Comparison of ENCODE assay signal across 9 cellular contexts in the genomic region with DNA sequence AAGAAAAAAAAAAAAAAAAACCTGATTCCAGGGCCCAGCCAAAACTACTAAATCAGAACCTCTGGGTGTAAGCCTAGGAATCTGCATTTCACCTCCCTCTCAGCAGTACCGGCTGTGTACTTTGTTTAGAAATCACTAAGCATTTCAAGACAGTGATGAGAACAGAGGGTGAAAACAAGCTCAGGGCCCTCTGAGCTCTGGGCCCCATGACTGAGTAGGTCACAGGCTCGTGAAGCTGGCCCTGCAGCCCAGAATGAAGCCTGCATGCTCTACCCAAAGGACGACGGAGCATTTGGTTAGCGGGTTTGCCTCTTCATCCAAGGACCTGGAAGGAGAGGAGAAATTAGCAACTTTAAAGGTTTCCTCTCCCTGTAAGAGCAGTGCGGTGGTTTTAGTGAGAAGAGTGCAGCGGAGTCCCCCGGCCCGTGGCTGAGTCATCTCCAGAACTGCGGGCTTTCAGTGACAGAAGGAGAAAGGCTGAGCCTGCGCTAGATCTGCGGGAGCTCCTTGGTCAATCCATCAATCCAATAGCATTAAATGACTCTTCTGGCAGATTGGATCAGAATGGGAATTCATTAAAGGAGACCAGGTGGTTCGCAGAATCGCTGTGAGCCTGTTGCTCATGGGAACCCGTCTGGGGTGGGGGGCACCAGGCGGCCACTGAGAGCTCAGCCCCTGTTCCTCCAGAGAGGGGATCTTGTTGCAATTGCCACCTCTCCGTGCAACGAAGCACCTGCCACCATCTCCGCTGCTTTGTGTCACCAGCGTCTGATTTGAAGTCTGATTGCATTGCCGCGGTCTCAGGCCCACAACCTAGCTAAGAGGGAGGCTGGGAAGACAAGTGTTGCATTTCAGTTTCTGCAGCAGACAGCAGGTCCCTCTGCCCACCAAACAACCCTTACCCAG. TPM values are rescaled to one million over a fixed set of nuclear protein-coding genes. Genes with fewer than 3 reads are reported as not detected.
A peak's percentile ranks its signal among the peaks of the same experiment; 100 is the strongest.
DNase-seq lines count a peak whose midpoint lies in the region; ATAC-seq and FAIRE-seq lines count a peak whose summit lies in the region.
"Had no signal": no experiment of that assay in that cellular context is flagged by ENCODE, and none has a peak within 500 bp of the region (broad histone marks: within the 10 kb centered on the region; RNA-seq: fewer than 3 reads in every experiment).

No MANE protein-coding gene starts in this region.

- H3K4me3 Mint-ChIP-seq in activated CD8-positive, alpha-beta memory T cell treated with anti-CD3 and anti-CD28 coated beads, Interleukin-2, amount 10 ng/mL, durations not matched to agents 7 days and 5 days: peak overlapping the region; percentile 38

- ATAC-seq in HG02610 (IDR thresholded peaks at IDR 0.05; ENCODE audit: unreplicated experiment): peak; percentile 67
- peak; percentile 93 for ATAC-seq in activated CD8-positive, alpha-beta memory T cell treated with anti-CD3 and anti-CD28 coated beads, Interleukin-2, amount 10 ng/mL, durations not matched to agents 7 days and 5 days
- ATAC-seq in HG02938 (IDR thresholded peaks at IDR 0.05; ENCODE audit: unreplicated experiment): no peak

- H3K9me3 Mint-ChIP-seq in activated CD8-positive, alpha-beta memory T cell treated with anti-CD3 and anti-CD28 coated beads, Interleukin-2, amount 10 ng/mL, durations not matched to agents 7 days and 5 days (ENCODE audit: low read depth): no peaks in the 10 kb centered on the region

- CTCF ChIA-PET in activated CD8-positive, alpha-beta memory T cell treated with anti-CD3 and anti-CD28 coated beads, Interleukin-2, amount 10 ng/mL, durations not matched to agents 7 days and 5 days (lab: Charles Lee): interaction anchor here (0.7 to 2.1 kb wide), 18 partner anchors 9 to 112 kb away, joined by 3 to 15 read pairs (median 4); a partner anchor contains a TSS

- peaks cover 41% of the 10 kb centered on the region for H3K4me1 Mint-ChIP-seq in activated CD8-positive, alpha-beta memory T cell treated with anti-CD3 and anti-CD28 coated beads, Interleukin-2, amount 10 ng/mL, durations not matched to agents 7 days and 5 days

- DNase-seq in GM18507 (ENCODE audit: extremely low spot score, insufficient read length, low read depth) (no peak), KG1 (lab: John Stamatoyannopoulos, UW) (no peak), cerebellar cortex (ENCODE audit: low spot score) (no peak), activated gamma-delta T cell treated with Interleukin-2 at 50 U/mL for 16 hours (no peak)
- DNase-seq in activated CD8-positive, alpha-beta memory T cell treated with anti-CD3 and anti-CD28 coated beads, Interleukin-2, amount 10 ng/mL, durations not matched to agents 7 days and 5 days: peak; percentile 91
- DNase-seq in stimulated activated CD4-positive, alpha-beta T cell treated with anti-CD3 and anti-CD28 coated beads, Interleukin-15, amount 100 ng/mL, for 24 hours: peak; percentile 70

- H3K27ac Mint-ChIP-seq in activated CD8-positive, alpha-beta memory T cell treated with anti-CD3 and anti-CD28 coated beads, Interleukin-2, amount 10 ng/mL, durations not matched to agents 7 days and 5 days: peak overlapping the region; percentile 79

- peak; percentile 36 for FAIRE-seq in GM18507 (lab: Jason Lieb, UNC)

- peaks cover 2% of the 10 kb centered on the region for H3K36me3 Mint-ChIP-seq in activated CD8-positive, alpha-beta memory T cell treated with anti-CD3 and anti-CD28 coated beads, Interleukin-2, amount 10 ng/mL, durations not matched to agents 7 days and 5 days

- H3K27me3 Mint-ChIP-seq in activated CD8-positive, alpha-beta memory T cell treated with anti-CD3 and anti-CD28 coated beads, Interleukin-2, amount 10 ng/mL, durations not matched to agents 7 days and 5 days: peaks cover 30% of the 10 kb centered on the region

RNA-seq across cellular contexts. Expression of a gene that starts 7.3 kb away (rescaled TPM):
- not detected for total RNA-seq in activated CD8-positive, alpha-beta memory T cell treated with anti-CD3 and anti-CD28 coated beads, Interleukin-2, amount 10 ng/mL, durations not matched to agents 7 days and 5 days
- total RNA-seq: NCI-H460 had no signal

RNA-seq across cellular contexts. Expression of a gene that starts 16.2 kb away (rescaled TPM):
- under 1 TPM in 1 of 2 experiments, not detected in 1; 0.67 TPM for total RNA-seq in activated CD8-positive, alpha-beta memory T cell treated with anti-CD3 and anti-CD28 coated beads, Interleukin-2, amount 10 ng/mL, durations not matched to agents 7 days and 5 days
- total RNA-seq: NCI-H460 had no signal

RNA-seq across cellular contexts. Expression of a gene that starts 36.8 kb away (rescaled TPM):
- under 1 TPM; 0.19 to 0.76 TPM for total RNA-seq in activated CD8-positive, alpha-beta memory T cell treated with anti-CD3 and anti-CD28 coated beads, Interleukin-2, amount 10 ng/mL, durations not matched to agents 7 days and 5 days

RNA-seq across cellular contexts. Expression of a gene that starts 59.2 kb away (rescaled TPM):
- 10 to 100 TPM; 40.3 to 46.1 TPM for total RNA-seq in activated CD8-positive, alpha-beta memory T cell treated with anti-CD3 and anti-CD28 coated beads, Interleukin-2, amount 10 ng/mL, durations not matched to agents 7 days and 5 days

Comparison
In these comparisons a context has a peak if more than half of its experiments do, and no peak if none do; other contexts are left out.
1. DNase-seq: peak in activated CD8-positive, alpha-beta memory T cell treated with anti-CD3 and anti-CD28 coated beads, Interleukin-2, amount 10 ng/mL, durations not matched to agents 7 days and 5 days (single experiment) and stimulated activated CD4-positive, alpha-beta T cell treated with anti-CD3 and anti-CD28 coated beads, Interleukin-15, amount 100 ng/mL, for 24 hours (single experiment); none in GM18507 (single experiment), KG1 (single experiment), cerebellar cortex (single experiment) and activated gamma-delta T cell treated with Interleukin-2 at 50 U/mL for 16 hours (single experiment).